In the genomic region with DNA sequence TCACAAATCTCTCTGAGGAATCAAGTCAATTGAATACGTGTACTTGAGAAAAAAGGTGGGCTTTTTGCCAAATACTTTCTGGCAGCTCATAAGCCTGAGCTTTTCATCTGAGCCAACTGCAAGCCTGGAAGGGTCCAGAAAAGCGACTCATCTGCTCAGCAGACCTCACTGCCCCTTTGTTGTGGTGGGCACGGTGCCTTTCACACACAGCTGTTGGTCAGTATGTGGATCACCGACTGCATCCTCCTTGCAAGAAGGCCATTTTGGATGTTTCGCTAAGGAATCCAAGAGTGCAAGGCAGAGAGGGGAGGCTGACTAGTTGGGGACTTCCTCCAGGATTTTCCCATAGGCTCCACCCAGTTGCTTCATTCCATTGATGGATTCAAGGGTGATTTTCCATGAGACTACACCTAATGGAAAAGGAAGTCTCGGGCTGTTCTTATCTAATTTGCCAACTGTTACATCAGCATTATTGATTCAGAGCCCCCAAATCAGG, we compare ENCODE assay signal across 10 cellular contexts.
DNase-seq lines count a peak whose midpoint lies in the region; TF ChIP-seq lines count a peak whose summit lies in the region.
"Had no signal": no experiment of that assay in that cellular context is flagged by ENCODE, and none has a peak within 500 bp of the region (broad histone marks: within the 10 kb centered on the region; RNA-seq: fewer than 3 reads in every experiment).

No MANE protein-coding gene starts in this region.

- no peak overlapping the region for H3K4me3 Mint-ChIP-seq in Calu3 (ENCODE audit: low read depth, unreplicated experiment)

- DNase-seq in Calu3 (peak; percentile 4), NCI-H1092 (lab: John Stamatoyannopoulos, UW) (peak; percentile 75), choroid plexus epithelial cell (ENCODE audit: low read depth) (peak; percentile 92), left kidney (ENCODE audit: low read depth, low spot score) (peak; percentile 54), lower leg skin (ENCODE audit: low spot score in 2 of 2) (no peak), esophagus muscularis mucosa (ENCODE audit: extremely low spot score) (no peak), DMS153 treated with DMSO at 0.1 percent for 48 hours (lab: John Stamatoyannopoulos, UW; ENCODE audit: unreplicated experiment) (no peak), NCI-H2171 treated with DMSO at 0.1 percent for 48 hours (lab: John Stamatoyannopoulos, UW) (no peak)
- DNase-seq: colonic mucosa, NCI-H510A treated with DMSO at 0.1 percent for 48 hours had no signal

- WGBS in lower leg skin, 2 donors, result 44 to 53% methylated on average over 6 of the region's 6 CpGs
- 47% methylated on average over 5 of the region's 6 CpGs for WGBS in esophagus muscularis mucosa

- H3K9me3 Mint-ChIP-seq in Calu3 (ENCODE audit: low read depth, unreplicated experiment), result no peaks in the 10 kb centered on the region

- H3K36me3 ChIP-seq in esophagus muscularis mucosa, result no peaks in the 10 kb centered on the region
- H3K36me3 ChIP-seq: colonic mucosa had no signal

- H3K27ac Mint-ChIP-seq in Calu3 (ENCODE audit: unreplicated experiment), result no peak overlapping the region

- H3K27ac ChIP-seq in esophagus muscularis mucosa (replicated peaks in 1 of 4), result peak overlapping the region in 1 of 4 donors; percentile 15
- H3K27ac ChIP-seq: colonic mucosa had no signal

- H3K4me1 Mint-ChIP-seq in Calu3 (ENCODE audit: low read depth, unreplicated experiment), result peaks cover 6% of the 10 kb centered on the region

- no peaks in the 10 kb centered on the region for H3K27me3 ChIP-seq in esophagus muscularis mucosa
- H3K27me3 ChIP-seq: colonic mucosa had no signal

- TF ChIP-seq POLR2A in lower leg skin (IDR thresholded peaks at IDR 0.05), result no peak
- TF ChIP-seq POLR2A in esophagus muscularis mucosa (IDR thresholded peaks at IDR 0.05; ENCODE audit: low read depth), result no peak

- no peaks in the 10 kb centered on the region for H3K27me3 Mint-ChIP-seq in Calu3 (ENCODE audit: unreplicated experiment)

- no peak for TF ChIP-seq CTCF in Calu3 (IDR thresholded peaks at IDR 0.05; ENCODE audit: unreplicated experiment)
- no peak for TF ChIP-seq CTCF in choroid plexus epithelial cell (conservative IDR thresholded peaks at IDR 0.05; ENCODE audit: low read depth, low read length)
- TF ChIP-seq CTCF in lower leg skin (IDR thresholded peaks at IDR 0.05), result no peak
- no peak for TF ChIP-seq CTCF in esophagus muscularis mucosa (IDR thresholded peaks at IDR 0.05)

- no TSS peak for BruUV-seq in Calu3 (replicated peaks; lab: Mats Ljungman, UMichigan)

- H3K36me3 Mint-ChIP-seq in Calu3 (ENCODE audit: insufficient read depth, unreplicated experiment), result no peaks in the 10 kb centered on the region

- CTCF ChIA-PET in Calu3 (lab: Charles Lee), result interaction anchor here (1.0 kb wide), 1 partner anchor 52 kb away, joined by 5 read pairs; no protein-coding TSS in a partner anchor

- H3K9me3 ChIP-seq in esophagus muscularis mucosa, result no peaks in the 10 kb centered on the region
- H3K9me3 ChIP-seq: colonic mucosa had no signal

- intact Hi-C loops in Calu3 (cut with micrococcal nuclease; ENCODE audit: unreplicated experiment) (no loop called here), lower leg skin (cut with DNase I; ENCODE audit: low total_unique reads) (no loop called here), esophagus muscularis mucosa (cut with DNase I) (no loop called here)

- H3K4me3 ChIP-seq in choroid plexus epithelial cell (ENCODE audit: low read depth, low read length) (no peak overlapping the region), lower leg skin (ENCODE audit: low read depth, poor library complexity, severe bottlenecking) (no peak overlapping the region), esophagus muscularis mucosa (no peak overlapping the region)
- H3K4me3 ChIP-seq: colonic mucosa had no signal

- H3K4me1 ChIP-seq in esophagus muscularis mucosa, result peaks cover 18 to 30% (median 24%) of the 10 kb centered on the region in 4 donors
- H3K4me1 ChIP-seq: colonic mucosa had no signal

- TF ChIP-seq EP300 in esophagus muscularis mucosa (IDR thresholded peaks at IDR 0.05), result no peak

Comparison
In these comparisons a context has a peak if more than half of its experiments do, and no peak if none do; other contexts are left out.
1. DNase-seq: peak in Calu3 (single experiment), NCI-H1092 (single experiment), choroid plexus epithelial cell (single experiment) and left kidney (single experiment); none in lower leg skin (0 of 2), esophagus muscularis mucosa (single experiment), DMS153 treated with DMSO at 0.1 percent for 48 hours (single experiment) and NCI-H2171 treated with DMSO at 0.1 percent for 48 hours (single experiment).